Comparison of ENCODE assay signal across 22 cellular contexts in genomic region chr16:12146966-12147365, GRCh38.
DNase-seq lines count a peak whose midpoint lies in the region; ATAC-seq lines count a peak whose summit lies in the region.
"Had no signal": no experiment of that assay in that cellular context is flagged by ENCODE, and none has a peak within 500 bp of the region (broad histone marks: within the 10 kb centered on the region; RNA-seq: fewer than 3 reads in every experiment).

No MANE protein-coding gene starts in this region.

- H3K9ac ChIP-seq in iPS-20b (ENCODE audit: low read depth, low read length), result peak overlapping the region; percentile 1; the same call in 1 of the 2 replicates

- no peaks in the 10 kb centered on the region; the same call in 1 of the 2 replicates for H3K27me3 ChIP-seq in iPS-20b (ENCODE audit: insufficient read depth, low read length)
- H3K27me3 ChIP-seq: SJSA1, thyroid gland had no signal

- no peaks in the 10 kb centered on the region for H3K27me3 Mint-ChIP-seq in stimulated activated naive CD8-positive, alpha-beta T cell treated with anti-CD3 and anti-CD28 coated beads, Interleukin-15, amount 100 ng/mL, for 72 hours
- H3K27me3 Mint-ChIP-seq: central memory CD8-positive, alpha-beta T cell; IgD-negative memory B cell had no signal

- no peak overlapping the region for H3K4me3 Mint-ChIP-seq in stimulated activated naive CD8-positive, alpha-beta T cell treated with anti-CD3 and anti-CD28 coated beads, Interleukin-15, amount 100 ng/mL, for 72 hours
- H3K4me3 Mint-ChIP-seq: activated naive CD4-positive, alpha-beta T cell treated with anti-CD3 and anti-CD28 coated beads for 36 hours; central memory CD8-positive, alpha-beta T cell had no signal

- H3K4me3 ChIP-seq in iPS-20b (ENCODE audit: low read length), result no peak overlapping the region
- H3K4me3 ChIP-seq: SJSA1, thyroid gland had no signal

- DNase-seq in stimulated activated naive CD8-positive, alpha-beta T cell treated with anti-CD3 and anti-CD28 coated beads, Interleukin-15, amount 100 ng/mL, for 72 hours, result no peak
- DNase-seq in stimulated activated naive CD8-positive, alpha-beta T cell treated with anti-CD3 and anti-CD28 coated beads, Interleukin-15, Interleukin-2, amounts not matched to agents 100 U/mL and 50 U/mL, for 24 hours, result no peak
- peak; percentile 40 for DNase-seq in NCI-H1694 treated with DMSO at 0.1 percent for 48 hours (lab: John Stamatoyannopoulos, UW)
- no peak for DNase-seq in NCI-H2029 treated with DMSO at 0.1 percent for 48 hours (lab: John Stamatoyannopoulos, UW)
- DNase-seq in stimulated activated CD8-positive, alpha-beta memory T cell treated with anti-CD3 and anti-CD28 coated beads, Interleukin-4, amount 100 ng/mL, for 48 hours, result no peak
- no peak for DNase-seq in cerebellar cortex (ENCODE audit: low spot score)
- DNase-seq: ACHN; activated CD4-positive, alpha-beta T cell treated with anti-CD3 and anti-CD28 coated beads for 48 hours; activated T-cell treated with anti-CD3 and anti-CD28 coated beads, Interleukin-2, amount 50 U/mL, for 48 hours; mammary epithelial cell; NCI-H1105; occipital lobe; small intestine; thyroid gland had no signal

- no peaks in the 10 kb centered on the region for H3K36me3 ChIP-seq in iPS-20b (ENCODE audit: insufficient read depth, low read depth, low read length)
- H3K36me3 ChIP-seq: SJSA1, thyroid gland had no signal

- peak overlapping the region; percentile 26 to 48 for H3K27ac Mint-ChIP-seq in stimulated activated naive CD8-positive, alpha-beta T cell treated with anti-CD3 and anti-CD28 coated beads, Interleukin-15, amount 100 ng/mL, for 72 hours
- H3K27ac Mint-ChIP-seq: activated naive CD4-positive, alpha-beta T cell treated with anti-CD3 and anti-CD28 coated beads for 36 hours had no signal

- no peaks in the 10 kb centered on the region for H3K9me3 ChIP-seq in iPS-20b (ENCODE audit: insufficient read depth, low read depth, low read length)
- H3K9me3 ChIP-seq: SJSA1, thyroid gland had no signal

- H3K4me1 Mint-ChIP-seq in stimulated activated naive CD8-positive, alpha-beta T cell treated with anti-CD3 and anti-CD28 coated beads, Interleukin-15, amount 100 ng/mL, for 72 hours, result peaks cover 19% of the 10 kb centered on the region

- no peak for ATAC-seq in stimulated activated naive CD8-positive, alpha-beta T cell treated with anti-CD3 and anti-CD28 coated beads, Interleukin-15, amount 100 ng/mL, for 72 hours
- ATAC-seq in stimulated activated naive CD8-positive, alpha-beta T cell treated with anti-CD3 and anti-CD28 coated beads, Interleukin-15, Interleukin-2, amounts not matched to agents 100 U/mL and 50 U/mL, for 24 hours, result no peak
- no peak for ATAC-seq in HG02610 (IDR thresholded peaks at IDR 0.05; ENCODE audit: unreplicated experiment)
- ATAC-seq: Panc1 had no signal

- H3K9me3 Mint-ChIP-seq in stimulated activated naive CD8-positive, alpha-beta T cell treated with anti-CD3 and anti-CD28 coated beads, Interleukin-15, amount 100 ng/mL, for 72 hours, result no peaks in the 10 kb centered on the region
- H3K9me3 Mint-ChIP-seq: activated naive CD4-positive, alpha-beta T cell treated with anti-CD3 and anti-CD28 coated beads for 36 hours; central memory CD8-positive, alpha-beta T cell; IgD-negative memory B cell had no signal

- H3K27ac ChIP-seq in iPS-20b (ENCODE audit: low read length), result no peak overlapping the region
- H3K27ac ChIP-seq: C4-2B, SJSA1, thyroid gland had no signal

- H3K4me1 ChIP-seq in iPS-20b (ENCODE audit: insufficient read depth, low read length), result peaks cover 19% of the 10 kb centered on the region
- H3K4me1 ChIP-seq: thyroid gland had no signal
